In the genomic region with DNA sequence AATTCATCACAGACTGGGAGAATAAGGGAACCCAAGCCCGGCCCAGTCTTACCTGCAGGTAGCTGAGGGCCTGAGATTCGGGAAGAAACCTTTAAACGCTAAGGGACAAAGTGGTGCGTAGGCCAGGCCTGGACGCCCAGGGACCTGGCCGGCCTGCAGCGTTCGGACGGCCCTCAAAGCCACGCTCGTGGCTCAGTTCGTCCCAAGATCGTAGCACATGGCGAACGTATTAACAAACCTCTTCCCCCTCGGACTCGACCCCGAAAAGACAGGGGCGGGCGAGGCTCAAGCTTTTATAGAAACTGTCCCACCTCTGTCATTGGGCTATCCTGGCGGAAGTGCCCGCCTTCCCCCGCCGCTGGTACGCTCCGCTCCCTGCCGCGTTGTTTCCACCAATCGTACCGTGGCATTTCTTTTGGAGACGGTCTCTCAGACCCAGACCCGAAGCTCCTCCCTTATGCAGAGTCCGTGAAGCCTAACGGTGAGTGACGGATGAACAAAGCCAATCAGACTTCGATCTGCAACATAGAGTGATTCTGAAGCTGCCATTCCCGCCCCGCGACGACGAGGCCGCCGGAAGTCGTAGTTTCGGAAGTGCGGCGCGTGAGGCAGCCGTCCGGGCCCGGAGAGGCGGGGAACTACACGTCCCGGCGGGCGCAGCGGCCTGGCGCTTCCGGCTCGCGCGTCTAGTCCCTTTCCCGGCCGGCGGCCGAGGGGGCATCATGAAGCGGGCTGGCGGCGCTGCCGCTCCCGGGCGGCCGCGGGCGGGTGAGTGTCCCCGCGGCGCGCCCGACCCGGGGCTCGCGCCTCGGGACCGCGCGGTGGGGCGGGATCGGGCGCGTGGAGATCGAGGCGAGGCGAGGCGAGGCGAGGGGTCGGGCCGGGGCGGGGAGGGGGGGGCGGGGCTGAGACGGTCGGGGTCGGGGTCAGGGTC, we compare ENCODE assay signal across 8 cellular contexts. TPM values are rescaled to one million over a fixed set of nuclear protein-coding genes. Genes with fewer than 3 reads are reported as not detected.
DNase-seq lines count a peak whose midpoint lies in the region; ATAC-seq and TF ChIP-seq lines count a peak whose summit lies in the region.

A gene (plus strand): TSS at position 692 of the 934 bp plus-strand sequence. CDS start 8,139 bp downstream, outside the sequence.

- H3K9me3 Mint-ChIP-seq in activated T-helper 1 cell treated with anti-CD3 and anti-CD28 coated beads, Interleukin-12 subunit alpha, Interleukin-12 subunit beta, Interleukin-2, Interleukin-4 antibody, amounts not matched to agents 30 ng/mL and 10 ng/mL and 1 ng/mL, durations not matched to agents 14 hours and 24 hours and 36 hours = no peaks in the 10 kb centered on the region

- peak within 1 kb of the TSS; percentile 54 for H2AFZ ChIP-seq in DND-41 (ENCODE audit: low read depth, low read length)
- H2AFZ ChIP-seq in GM23248 = 0 out of 2 replicates have a peak within 1 kb of the TSS, but pooled peaks have one; percentile 10

- H3K27ac Mint-ChIP-seq in activated T-helper 1 cell treated with anti-CD3 and anti-CD28 coated beads, Interleukin-12 subunit alpha, Interleukin-12 subunit beta, Interleukin-2, Interleukin-4 antibody, amounts not matched to agents 30 ng/mL and 10 ng/mL and 1 ng/mL, durations not matched to agents 14 hours and 24 hours and 36 hours = peak within 1 kb of the TSS; percentile 93

- H3K9me2 ChIP-seq in GM23248 (ENCODE audit: insufficient read depth) = no peaks in the 10 kb centered on the region

- peak within 1 kb of the TSS; percentile 95 to 97 for H3K4me3 ChIP-seq in DND-41 (ENCODE audit: low read depth in 1 of 2, low read length in 2 of 2)
- H3K4me3 ChIP-seq in GM23248 = peak within 1 kb of the TSS; percentile 99
- peak within 1 kb of the TSS; percentile 78 to 91 (median 82) for H3K4me3 ChIP-seq in esophagus squamous epithelium

- peak within 1 kb of the TSS; percentile 86 for H3K4me2 ChIP-seq in DND-41 (ENCODE audit: insufficient read depth, low read length)
- H3K4me2 ChIP-seq in GM23248 (ENCODE audit: unreplicated experiment) = peak within 1 kb of the TSS; percentile 96

- H3K27ac ChIP-seq in DND-41 (ENCODE audit: low read length) (peak within 1 kb of the TSS; percentile 86), GM23248 (peak within 1 kb of the TSS; percentile 67), esophagus squamous epithelium (peak within 1 kb of the TSS; percentile 92 to 98 (median 95))

- H3K27me3 ChIP-seq in DND-41 (ENCODE audit: insufficient read depth, low read length, poor library complexity) (no peaks in the 10 kb centered on the region), GM23248 (replicated peaks; ENCODE audit: insufficient read depth) (no peaks in the 10 kb centered on the region), esophagus squamous epithelium (no peaks in the 10 kb centered on the region)

- peaks cover 89% of the 10 kb centered on the region for H4K20me1 ChIP-seq in DND-41 (ENCODE audit: insufficient read depth, low read length)
- peaks cover 25% of the 10 kb centered on the region; the same call in 1 of the 2 replicates for H4K20me1 ChIP-seq in GM23248 (ENCODE audit: insufficient read depth)

- intact Hi-C loops in activated T-helper 1 cell treated with anti-CD3 and anti-CD28 coated beads, Interleukin-12 subunit alpha, Interleukin-12 subunit beta, Interleukin-2, Interleukin-4 antibody, amounts not matched to agents 30 ng/mL and 10 ng/mL and 1 ng/mL, durations not matched to agents 14 hours and 24 hours and 36 hours (cut with micrococcal nuclease) = loop anchor here (1.0 to 5.0 kb wide), 13 partner anchors 19 to 1518 kb away; a partner anchor contains a TSS
- intact Hi-C loops in esophagus squamous epithelium (cut with DNase I) = no loop called here

- peak; percentile 100 for DNase-seq in DND-41
- peak; percentile 100 for DNase-seq in GM23248
- peak; percentile 95 to 97 for DNase-seq in Kasumi-1 (lab: John Stamatoyannopoulos, UW)
- DNase-seq in RPMI7951 (ENCODE audit: low read depth) = peak; percentile 100
- DNase-seq in activated T-helper 1 cell treated with anti-CD3 and anti-CD28 coated beads, Interleukin-12 subunit alpha, Interleukin-12 subunit beta, Interleukin-2, Interleukin-4 antibody, amounts not matched to agents 30 ng/mL and 10 ng/mL and 1 ng/mL, durations not matched to agents 14 hours and 24 hours and 36 hours (ENCODE audit: low spot score) = peak; percentile 98
- peak; percentile 95 for DNase-seq in esophagus squamous epithelium (lab: John Stamatoyannopoulos, UW)
- peak; percentile 100 for DNase-seq in myocyte (ENCODE audit: low read depth)
- DNase-seq in stimulated activated CD8-positive, alpha-beta memory T cell treated with anti-CD3 and anti-CD28 coated beads, Interleukin-7, amount 100 ng/mL, for 48 hours (ENCODE audit: extremely low read depth in 1 of 2, low read depth in 1 of 2) = peak; percentile 95 to 96

- no peaks in the 10 kb centered on the region for H3K27me3 Mint-ChIP-seq in activated T-helper 1 cell treated with anti-CD3 and anti-CD28 coated beads, Interleukin-12 subunit alpha, Interleukin-12 subunit beta, Interleukin-2, Interleukin-4 antibody, amounts not matched to agents 30 ng/mL and 10 ng/mL and 1 ng/mL, durations not matched to agents 14 hours and 24 hours and 36 hours (ENCODE audit: insufficient read depth)

- H3K9ac ChIP-seq in DND-41 (ENCODE audit: low read depth, low read length) = peak within 1 kb of the TSS; percentile 89
- H3K9ac ChIP-seq in GM23248 = peak within 1 kb of the TSS; percentile 95

- in situ Hi-C loops in GM23248 (cut with MboI) = no loop called here

- H3K4me3 Mint-ChIP-seq in activated T-helper 1 cell treated with anti-CD3 and anti-CD28 coated beads, Interleukin-12 subunit alpha, Interleukin-12 subunit beta, Interleukin-2, Interleukin-4 antibody, amounts not matched to agents 30 ng/mL and 10 ng/mL and 1 ng/mL, durations not matched to agents 14 hours and 24 hours and 36 hours = peak within 1 kb of the TSS; percentile 99

- H3K36me3 ChIP-seq in DND-41 (ENCODE audit: insufficient read depth, low read length) (peaks cover 42% of the 10 kb centered on the region), GM23248 (ENCODE audit: low read depth) (peaks cover 8% of the 10 kb centered on the region; the same call in 1 of the 2 replicates), esophagus squamous epithelium (peaks cover 0 to 29% (median 6%) of the 10 kb centered on the region in 3 donors)

- H3K79me2 ChIP-seq in DND-41 (ENCODE audit: insufficient read depth, low read length) (peaks cover 77% of the 10 kb centered on the region), GM23248 (ENCODE audit: insufficient read depth) (peaks cover 86% of the 10 kb centered on the region)

- peaks cover 28% of the 10 kb centered on the region for H3K36me3 Mint-ChIP-seq in activated T-helper 1 cell treated with anti-CD3 and anti-CD28 coated beads, Interleukin-12 subunit alpha, Interleukin-12 subunit beta, Interleukin-2, Interleukin-4 antibody, amounts not matched to agents 30 ng/mL and 10 ng/mL and 1 ng/mL, durations not matched to agents 14 hours and 24 hours and 36 hours (ENCODE audit: low read depth)

- H3K4me1 Mint-ChIP-seq in activated T-helper 1 cell treated with anti-CD3 and anti-CD28 coated beads, Interleukin-12 subunit alpha, Interleukin-12 subunit beta, Interleukin-2, Interleukin-4 antibody, amounts not matched to agents 30 ng/mL and 10 ng/mL and 1 ng/mL, durations not matched to agents 14 hours and 24 hours and 36 hours (ENCODE audit: low read depth) = peaks cover 24% of the 10 kb centered on the region

- H3K9me3 ChIP-seq in DND-41 (ENCODE audit: insufficient read depth, low read length, severe bottlenecking) (no peaks in the 10 kb centered on the region), GM23248 (ENCODE audit: low read depth) (no peaks in the 10 kb centered on the region), esophagus squamous epithelium (no peaks in the 10 kb centered on the region)

- H3F3A ChIP-seq in GM23248 (ENCODE audit: insufficient read depth) = peaks cover 42% of the 10 kb centered on the region

- TF ChIP-seq CTCF in DND-41 (IDR thresholded peaks at IDR 0.05; ENCODE audit: borderline replicate concordance, extremely low read depth, low read length, poor library complexity, severe bottlenecking) (peak; percentile 6), esophagus squamous epithelium (IDR thresholded peaks at IDR 0.05) (peak in 3 of 6 experiments; percentile 3 to 29 (median 10))

- H3K4me1 ChIP-seq in DND-41 (ENCODE audit: insufficient read depth, low read length) = peaks cover 55% of the 10 kb centered on the region
- peaks cover 40% of the 10 kb centered on the region for H3K4me1 ChIP-seq in GM23248 (ENCODE audit: insufficient read depth)
- H3K4me1 ChIP-seq in esophagus squamous epithelium = peaks cover 83 to 91% (median 84%) of the 10 kb centered on the region in 3 donors

- peak; percentile 57 to 100 (median 98) for TF ChIP-seq POLR2A in esophagus squamous epithelium (IDR thresholded peaks at IDR 0.05)

- peak; percentile 95 for ATAC-seq in DND-41 (ENCODE audit: insufficient read depth, low read depth)

- 1% methylated on average over 64 to 89 of the region's 103 CpGs for WGBS in GM23248 (ENCODE audit: low coverage in 1 of 2, low lambda C conversion rate in 2 of 2, missing lambda C conversion rate in 2 of 2), 2 experiments
- WGBS in esophagus squamous epithelium, 2 donors = 0% methylated on average over 6 of the region's 103 CpGs

RNA-seq across cellular contexts. Expression of the gene that starts here (rescaled TPM):
- total RNA-seq in GM23248 (2014; rRNA removed; shearing (Covaris generic)) = 72.7 and 74.2 TPM in 2 replicates
- 28.8 and 29.3 TPM in 2 replicates for polyA plus RNA-seq in GM23248 (2016; fragmentation: Nextera tagmentation; extraction: Ambion mirVana)
- total RNA-seq in RPMI7951 (2014; rRNA removed; shearing (Covaris generic)) = 47.7 and 57.2 TPM in 2 replicates
- 70.4 and 73.1 TPM in 2 replicates for total RNA-seq in activated T-helper 1 cell treated with anti-CD3 and anti-CD28 coated beads, Interleukin-12 subunit alpha, Interleukin-12 subunit beta, Interleukin-2, Interleukin-4 antibody, amounts not matched to agents 30 ng/mL and 10 ng/mL and 1 ng/mL, durations not matched to agents 14 hours and 24 hours and 36 hours
- total RNA-seq in esophagus squamous epithelium (10 to 100 TPM; 46.9 to 79.6 (median 73.2) TPM), myocyte (95.8 and 120 TPM in 2 replicates)
- polyA plus RNA-seq in myocyte (2012) = 120 TPM

Comparison
In these comparisons a context has a peak if more than half of its experiments do, and no peak if none do; other contexts are left out.
1. Peak in every context shown above with its lines: DNase-seq, ATAC-seq, H3K4me3 ChIP-seq and H3K27ac ChIP-seq.